ENCODE assay signal across 8 cellular contexts in the genomic region with DNA sequence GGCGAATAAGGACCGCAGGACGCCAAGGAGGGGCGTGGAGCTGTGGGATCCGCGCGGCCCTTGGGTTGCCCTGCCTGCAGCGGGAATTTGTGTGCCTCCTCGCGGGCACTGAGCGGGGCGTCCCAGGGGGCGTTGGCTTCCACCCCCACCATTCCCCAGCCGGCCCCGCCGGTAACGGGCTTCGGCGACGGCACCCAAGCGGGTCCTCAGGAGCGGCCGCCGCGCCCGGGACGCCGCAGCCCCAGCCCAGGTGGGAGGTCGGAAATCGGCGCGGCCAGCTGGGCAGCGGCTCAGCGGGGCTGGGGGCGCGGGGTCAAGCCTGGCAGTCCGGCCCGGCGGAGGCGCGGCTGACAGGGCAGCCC. TPM values are rescaled to one million over a fixed set of nuclear protein-coding genes. Genes with fewer than 3 reads are reported as not detected.
DNase-seq lines count a peak whose midpoint lies in the region; ATAC-seq and TF ChIP-seq lines count a peak whose summit lies in the region.

No MANE protein-coding gene starts in this region.

- peak overlapping the region; percentile 65 for H3K9ac ChIP-seq in fibroblast of lung (ENCODE audit: insufficient read depth, low read length)

- intact Hi-C loops in natural killer cell (cut with micrococcal nuclease) (loop anchor here (5.0 to 10.0 kb wide), 2 partner anchors 169 to 184 kb away; partner anchors contain the start of genes CDC45, DGCR2 and UFD1), vagina (cut with DNase I) (no loop called here)

- no peaks in the 10 kb centered on the region for H3K36me3 Mint-ChIP-seq in IgD-negative memory B cell
- H3K36me3 Mint-ChIP-seq in natural killer cell: no peaks in the 10 kb centered on the region

- peaks cover 18% of the 10 kb centered on the region for H3K4me1 ChIP-seq in fibroblast of lung (ENCODE audit: control insufficient read depth, extremely low read depth, insufficient read depth, low read length)
- peaks cover 27% of the 10 kb centered on the region for H3K4me1 ChIP-seq in vagina

- H3K9me3 ChIP-seq in fibroblast of lung (ENCODE audit: control insufficient read depth, insufficient read depth, low read depth, low read length): no peaks in the 10 kb centered on the region
- no peaks in the 10 kb centered on the region for H3K9me3 ChIP-seq in vagina

- no peaks in the 10 kb centered on the region for H4K20me1 ChIP-seq in fibroblast of lung (ENCODE audit: control insufficient read depth, extremely low read depth, insufficient read depth, low read length)

- H3K36me3 ChIP-seq in fibroblast of lung (ENCODE audit: control insufficient read depth, insufficient read depth, low read length): no peaks in the 10 kb centered on the region
- H3K36me3 ChIP-seq in vagina: no peaks in the 10 kb centered on the region

- ATAC-seq in natural killer cell: peak; percentile 35 to 38 (median 37)

- peaks cover 5 to 12% (median 7%) of the 10 kb centered on the region in 3 donors for H3K4me1 Mint-ChIP-seq in IgD-negative memory B cell
- peaks cover 22 to 26% of the 10 kb centered on the region in 2 donors for H3K4me1 Mint-ChIP-seq in natural killer cell

- H3K4me3 Mint-ChIP-seq in IgD-negative memory B cell (peak overlapping the region; percentile 83 to 92 (median 91)), natural killer cell (peak overlapping the region; percentile 87)

- H2AFZ ChIP-seq in fibroblast of lung (ENCODE audit: low read length): peak overlapping the region; percentile 63

- H3K27me3 ChIP-seq in fibroblast of lung (ENCODE audit: control insufficient read depth, insufficient read depth, low read length): no peaks in the 10 kb centered on the region
- H3K27me3 ChIP-seq in vagina: no peaks in the 10 kb centered on the region

- peak overlapping the region; percentile 7 to 94 (median 71) for H3K27ac Mint-ChIP-seq in IgD-negative memory B cell
- H3K27ac Mint-ChIP-seq in natural killer cell: peak overlapping the region; percentile 41 to 75

- peak overlapping the region; percentile 97 for H3K4me2 ChIP-seq in fibroblast of lung (ENCODE audit: extremely low read depth, insufficient read depth, low read length)

- no peaks in the 10 kb centered on the region for H3K9me3 Mint-ChIP-seq in IgD-negative memory B cell
- no peaks in the 10 kb centered on the region for H3K9me3 Mint-ChIP-seq in natural killer cell

- DNase-seq in NCI-H82 (lab: John Stamatoyannopoulos, UW) (peak; percentile 37), NCI-H82 treated with DMSO at 0.1 percent for 48 hours (lab: John Stamatoyannopoulos, UW; ENCODE audit: unreplicated experiment) (no peak), fibroblast of lung (ENCODE audit: low read depth in 2 of 2) (no peak), natural killer cell (no peak), vagina (ENCODE audit: extremely low spot score in 2 of 2) (no peak), HPDE6-E6E7 (ENCODE audit: extremely low spot score) (no peak)
- DNase-seq in activated CD8-positive, alpha-beta memory T cell treated with anti-CD3 and anti-CD28 coated beads, Interleukin-2, amount 50 U/mL, for 48 hours: peak; percentile 66

- no peak for TF ChIP-seq CTCF in fibroblast of lung (conservative IDR thresholded peaks at IDR 0.05 in 1 of 2, IDR thresholded peaks at IDR 0.05 in 1 of 2; ENCODE audit: low read depth in 1 of 2, low read length in 2 of 2)
- TF ChIP-seq CTCF in natural killer cell (IDR thresholded peaks at IDR 0.05): no peak
- TF ChIP-seq CTCF in vagina (IDR thresholded peaks at IDR 0.05): no peak

- H3K4me3 ChIP-seq in fibroblast of lung (replicated peaks in 1 of 4; ENCODE audit: control extremely low read depth in 1 of 4, insufficient read depth in 1 of 4, low read depth in 3 of 4, low read length in 4 of 4): peak overlapping the region; percentile 65 to 72 (median 70)
- peak overlapping the region; percentile 90 to 99 for H3K4me3 ChIP-seq in vagina

- no peaks in the 10 kb centered on the region for H3K79me2 ChIP-seq in fibroblast of lung (ENCODE audit: control insufficient read depth, insufficient read depth, low read length)

- H3K27me3 Mint-ChIP-seq in IgD-negative memory B cell (peaks cover 5% of the 10 kb centered on the region), natural killer cell (ENCODE audit: low read depth in 2 of 2) (peaks cover 22 to 44% of the 10 kb centered on the region in 2 donors)

- TF ChIP-seq POLR2A in vagina (IDR thresholded peaks at IDR 0.05): no peak

- H3K27ac ChIP-seq in fibroblast of lung (ENCODE audit: insufficient read depth, low read length) (peak overlapping the region; percentile 46), vagina (peak overlapping the region; percentile 79)

RNA-seq across cellular contexts. Expression of gene CLTCL1, which starts 0.3 kb away (rescaled TPM):
- polyA plus RNA-seq in IgD-negative memory B cell: 1.3 TPM
- total RNA-seq in fibroblast of lung: 11.3 and 13.4 TPM in 2 replicates
- polyA plus RNA-seq in fibroblast of lung: 4.2 and 6.5 TPM in 2 replicates
- polyA plus RNA-seq in fibroblast of lung (2012): 4.3 and 5.8 TPM in 2 replicates
- polyA minus RNA-seq in fibroblast of lung (ENCODE audit: low replicate concordance): 6.2 and 28.7 TPM in 2 replicates
- 1 to 10 TPM in 2 of 3 donors, under 1 TPM in 1; 0.86 to 1.2 (median 1.2) TPM for total RNA-seq in natural killer cell
- total RNA-seq in vagina: 5.4 TPM

Comparison
In these comparisons a context has a peak if more than half of its experiments do, and no peak if none do; other contexts are left out.
1. DNase-seq: peak in NCI-H82 (single experiment) and activated CD8-positive, alpha-beta memory T cell treated with anti-CD3 and anti-CD28 coated beads, Interleukin-2, amount 50 U/mL, for 48 hours (single experiment); none in NCI-H82 treated with DMSO at 0.1 percent for 48 hours (single experiment), fibroblast of lung (0 of 2), natural killer cell (single experiment), vagina (0 of 2) and HPDE6-E6E7 (single experiment).